Comparison of ENCODE assay signal across 17 cellular contexts in the genomic region with DNA sequence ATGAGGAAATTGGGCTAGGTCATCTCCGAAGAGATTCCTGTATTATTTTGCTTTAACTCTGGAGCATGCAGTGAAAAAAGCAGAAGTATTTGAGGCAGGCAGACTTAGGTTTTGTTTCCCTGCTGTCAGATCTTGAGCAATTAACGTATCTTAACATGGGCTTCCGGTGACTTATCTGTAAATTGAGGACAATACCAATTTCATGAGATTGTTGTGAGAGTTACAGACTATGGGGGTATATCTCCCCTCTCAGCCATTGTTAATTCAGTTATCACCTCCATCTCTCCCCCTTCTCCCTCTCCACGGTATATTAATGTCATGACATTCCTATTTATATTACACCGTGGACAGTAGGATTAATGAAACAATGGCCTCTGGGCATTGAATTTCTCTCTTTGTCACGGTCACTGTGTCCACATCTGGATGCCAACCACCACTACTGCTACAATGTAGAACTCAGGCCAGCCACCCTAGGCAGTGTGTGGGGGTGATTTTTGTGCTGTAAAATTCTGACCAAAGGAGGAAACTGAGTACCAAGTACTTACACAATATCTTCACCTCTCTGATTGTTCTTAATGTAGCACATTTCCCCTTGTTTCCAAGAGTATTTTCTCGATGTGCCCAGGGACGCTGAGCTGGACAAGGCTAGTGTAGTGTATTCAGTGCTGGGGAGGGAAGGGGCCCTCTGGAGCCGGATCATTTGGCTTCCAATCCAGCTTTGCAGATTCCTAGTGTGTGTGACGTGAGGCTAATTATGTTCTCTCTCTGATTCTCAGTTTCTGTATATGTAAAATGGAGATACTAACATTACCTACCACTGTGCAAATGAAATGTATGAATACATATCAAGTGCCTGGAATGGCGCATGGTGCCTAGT.
A peak's percentile ranks its signal among the peaks of the same experiment; 100 is the strongest.
DNase-seq lines count a peak whose midpoint lies in the region; ATAC-seq and TF ChIP-seq lines count a peak whose summit lies in the region.
"Had no signal": no experiment of that assay in that cellular context is flagged by ENCODE, and none has a peak within 500 bp of the region (broad histone marks: within the 10 kb centered on the region; RNA-seq: fewer than 3 reads in every experiment).

No MANE protein-coding gene starts in this region.

- H3K36me3 ChIP-seq in SK-N-SH (replicated peaks in 1 of 2; ENCODE audit: control insufficient read depth in 1 of 2, insufficient read depth in 2 of 2, low read length in 1 of 2) (no peaks in the 10 kb centered on the region), heart right ventricle (no peaks in the 10 kb centered on the region), upper lobe of right lung (no peaks in the 10 kb centered on the region)
- H3K36me3 ChIP-seq: ascending aorta, colonic mucosa had no signal

- no peak for TF ChIP-seq EP300 in SK-N-SH (IDR thresholded peaks at IDR 0.05; ENCODE audit: borderline replicate concordance in 1 of 2, low read depth in 1 of 2, low read length in 1 of 2)

- H3K4me1 ChIP-seq in SK-N-SH (ENCODE audit: control insufficient read depth in 1 of 2, insufficient read depth in 2 of 2, low read depth in 1 of 2, low read length in 1 of 2) (peaks cover 0 to 5% of the 10 kb centered on the region in 2 experiments; a peak in 1 of 4 replicates), heart right ventricle (peaks cover 0 to 47% (median 26%) of the 10 kb centered on the region in 9 donors), upper lobe of right lung (no peaks in the 10 kb centered on the region)
- H3K4me1 ChIP-seq: ascending aorta, colonic mucosa had no signal

- POLR2A ChIA-PET in SK-N-SH (lab: Yijun Ruan, JAX) = no interaction called here

- no peak for TF ChIP-seq RAD21 in SK-N-SH (IDR thresholded peaks at IDR 0.05; ENCODE audit: low read length)

- no peak overlapping the region for H3K4me2 ChIP-seq in SK-N-SH

- H4K20me1 ChIP-seq in SK-N-SH (ENCODE audit: insufficient read depth) = no peaks in the 10 kb centered on the region

- WGBS in SK-N-SH (ENCODE audit: low lambda C conversion rate) = 54% methylated on average over 11 of the region's 11 CpGs
- 41 to 47% methylated on average over 11 of the region's 11 CpGs for WGBS in heart right ventricle, 2 donors

- H3K9me2 ChIP-seq in SK-N-SH = no peaks in the 10 kb centered on the region

- H3K4me3 ChIP-seq in SK-N-SH (ENCODE audit: low read depth in 2 of 2, low read length in 1 of 2) = no peak overlapping the region
- H3K4me3 ChIP-seq in heart right ventricle = no peak overlapping the region
- H3K4me3 ChIP-seq in upper lobe of right lung = no peak overlapping the region
- H3K4me3 ChIP-seq: ascending aorta, colonic mucosa had no signal

- H3K9me3 ChIP-seq in SK-N-SH (no peaks in the 10 kb centered on the region), heart right ventricle (no peaks in the 10 kb centered on the region), upper lobe of right lung (no peaks in the 10 kb centered on the region)
- H3K9me3 ChIP-seq: ascending aorta, colonic mucosa had no signal

- no peak for DNase-seq in Right ventricle myocardium inferior (ENCODE audit: missing footprints)
- no peak for DNase-seq in cardiac septum (ENCODE audit: low spot score)
- DNase-seq in SK-N-SH = peak; percentile 46
- no peak for DNase-seq in heart right ventricle
- no peak for DNase-seq in upper lobe of right lung
- no peak for DNase-seq in activated CD4-positive, alpha-beta T cell treated with anti-CD3 and anti-CD28 coated beads for 48 hours
- DNase-seq: activated CD8-positive, alpha-beta memory T cell treated with anti-CD3 and anti-CD28 coated beads, Interleukin-2, amount 10 ng/mL, durations not matched to agents 7 days and 5 days; activated gamma-delta T cell; CD4-positive, alpha-beta T cell; colonic mucosa; NCI-H2107; NCI-H774 had no signal

- peak; percentile 28 for ATAC-seq in Right ventricle myocardium inferior
- peak in 6 of 8 donors; percentile 31 to 75 (median 58) for ATAC-seq in heart right ventricle
- ATAC-seq in upper lobe of right lung = peak; percentile 50
- ATAC-seq in HG03521 (IDR thresholded peaks at IDR 0.05; ENCODE audit: unreplicated experiment) = no peak
- no peak for ATAC-seq in HG03025 (IDR thresholded peaks at IDR 0.05; ENCODE audit: low FRiP score, unreplicated experiment)
- ATAC-seq: activated CD8-positive, alpha-beta memory T cell treated with anti-CD3 and anti-CD28 coated beads, Interleukin-2, amount 10 ng/mL, durations not matched to agents 7 days and 5 days; HCT116 had no signal

- H3K27ac ChIP-seq in SK-N-SH (ENCODE audit: low read depth in 2 of 2, low read length in 1 of 2) = no peak overlapping the region
- peak overlapping the region in 8 of 10 donors; percentile 5 to 37 (median 24) for H3K27ac ChIP-seq in heart right ventricle
- H3K27ac ChIP-seq in upper lobe of right lung = peak overlapping the region; percentile 24
- H3K27ac ChIP-seq: 22Rv1, ascending aorta, colonic mucosa had no signal

- CTCF ChIA-PET in SK-N-SH (lab: Yijun Ruan, JAX) = no interaction called here

- H3K27me3 ChIP-seq in SK-N-SH (ENCODE audit: insufficient read depth) (no peaks in the 10 kb centered on the region), heart right ventricle (no peaks in the 10 kb centered on the region), upper lobe of right lung (no peaks in the 10 kb centered on the region)
- H3K27me3 ChIP-seq: ascending aorta, colonic mucosa had no signal

- H3K79me2 ChIP-seq in SK-N-SH (ENCODE audit: insufficient read depth) = no peaks in the 10 kb centered on the region

- H3F3A ChIP-seq in SK-N-SH (replicated peaks; ENCODE audit: insufficient read depth) = no peaks in the 10 kb centered on the region

- intact Hi-C loops in Right ventricle myocardium inferior (cut with DNase I) = no loop called here
- intact Hi-C loops in cardiac septum (cut with DNase I) = no loop called here
- intact Hi-C loops in heart right ventricle (cut with DNase I) = loop anchor here in 1 of 10 donors (5.0 kb wide), 1 partner anchor 76 kb away; a partner anchor contains a TSS
- intact Hi-C loops in upper lobe of right lung (cut with DNase I) = no loop called here

- H3K9ac ChIP-seq in SK-N-SH = no peak overlapping the region

- H2AFZ ChIP-seq in SK-N-SH (ENCODE audit: low read depth) = no peak overlapping the region

- TF ChIP-seq CTCF in SK-N-SH (IDR thresholded peaks at IDR 0.05) (no peak), heart right ventricle (IDR thresholded peaks at IDR 0.05) (no peak), upper lobe of right lung (IDR thresholded peaks at IDR 0.05) (no peak)

TF ChIP-seq in SK-N-SH, 30 proteins besides CTCF, POLR2A, EP300 and RAD21:
- TF ChIP-seq GATA2 (CRISPR knock-in tag; IDR thresholded peaks at IDR 0.05) (peak; percentile 57; the same call in 1 of the 2 replicates), POLR2AphosphoS5 (IDR thresholded peaks at IDR 0.05; ENCODE audit: low read depth, low read length) (no peak), RXRA (IDR thresholded peaks at IDR 0.05; ENCODE audit: borderline replicate concordance, low read depth) (no peak), TEAD4 (IDR thresholded peaks at IDR 0.05; ENCODE audit: borderline replicate concordance, insufficient read depth) (no peak)
- TF ChIP-seq, protein P1, sequence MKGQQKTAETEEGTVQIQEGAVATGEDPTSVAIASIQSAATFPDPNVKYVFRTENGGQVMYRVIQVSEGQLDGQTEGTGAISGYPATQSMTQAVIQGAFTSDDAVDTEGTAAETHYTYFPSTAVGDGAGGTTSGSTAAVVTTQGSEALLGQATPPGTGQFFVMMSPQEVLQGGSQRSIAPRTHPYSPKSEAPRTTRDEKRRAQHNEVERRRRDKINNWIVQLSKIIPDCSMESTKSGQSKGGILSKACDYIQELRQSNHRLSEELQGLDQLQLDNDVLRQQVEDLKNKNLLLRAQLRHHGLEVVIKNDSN (IDR thresholded peaks at IDR 0.05; ENCODE audit: borderline replicate concordance, low read depth) = no peak
- TF ChIP-seq, protein P2, sequence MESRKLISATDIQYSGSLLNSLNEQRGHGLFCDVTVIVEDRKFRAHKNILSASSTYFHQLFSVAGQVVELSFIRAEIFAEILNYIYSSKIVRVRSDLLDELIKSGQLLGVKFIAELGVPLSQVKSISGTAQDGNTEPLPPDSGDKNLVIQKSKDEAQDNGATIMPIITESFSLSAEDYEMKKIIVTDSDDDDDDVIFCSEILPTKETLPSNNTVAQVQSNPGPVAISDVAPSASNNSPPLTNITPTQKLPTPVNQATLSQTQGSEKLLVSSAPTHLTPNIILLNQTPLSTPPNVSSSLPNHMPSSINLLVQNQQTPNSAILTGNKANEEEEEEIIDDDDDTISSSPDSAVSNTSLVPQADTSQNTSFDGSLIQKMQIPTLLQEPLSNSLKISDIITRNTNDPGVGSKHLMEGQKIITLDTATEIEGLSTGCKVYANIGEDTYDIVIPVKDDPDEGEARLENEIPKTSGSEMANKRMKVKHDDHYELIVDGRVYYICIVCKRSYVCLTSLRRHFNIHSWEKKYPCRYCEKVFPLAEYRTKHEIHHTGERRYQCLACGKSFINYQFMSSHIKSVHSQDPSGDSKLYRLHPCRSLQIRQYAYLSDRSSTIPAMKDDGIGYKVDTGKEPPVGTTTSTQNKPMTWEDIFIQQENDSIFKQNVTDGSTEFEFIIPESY (IDR thresholded peaks at IDR 0.05; ENCODE audit: borderline replicate concordance, low read depth) = no peak

Comparison
In these comparisons a context has a peak if more than half of its experiments do, and no peak if none do; other contexts are left out.
1. ATAC-seq: peak in Right ventricle myocardium inferior (single experiment), heart right ventricle (6 of 8) and upper lobe of right lung (single experiment); none in HG03521 (single experiment) and HG03025 (single experiment).
2. H3K27ac ChIP-seq: peak in heart right ventricle (8 of 10) and upper lobe of right lung (single experiment); none in SK-N-SH (0 of 2).